Comparison of ENCODE assay signal across 8 cellular contexts in genomic region chr7:112898432-112899290, GRCh38.
DNase-seq lines count a peak whose midpoint lies in the region; ATAC-seq, FAIRE-seq and TF ChIP-seq lines count a peak whose summit lies in the region.

No MANE protein-coding gene starts in this region.

- peak; percentile 72 for DNase-seq in COR-L47 (lab: John Stamatoyannopoulos, UW)
- DNase-seq in NCI-H2171 treated with DMSO at 0.1 percent for 48 hours (lab: John Stamatoyannopoulos, UW): peak; percentile 53
- peak; percentile 44 for DNase-seq in activated CD4-positive, alpha-beta T cell treated with anti-CD3 and anti-CD28 coated beads for 48 hours
- peak; percentile 66 for DNase-seq in foreskin melanocyte
- peak; percentile 33 for DNase-seq in progenitor cell of endocrine pancreas (ENCODE audit: low spot score, unreplicated experiment)
- no peak for DNase-seq in frontal cortex (ENCODE audit: low spot score in 2 of 2)

- FAIRE-seq in frontal cortex (lab: Jason Lieb, UNC): no peak

- no peaks in the 10 kb centered on the region for H3K27me3 Mint-ChIP-seq in progenitor cell of endocrine pancreas

- no peak overlapping the region for H3K4me3 Mint-ChIP-seq in progenitor cell of endocrine pancreas (ENCODE audit: low read depth)

- peaks cover 6% of the 10 kb centered on the region for H3K4me1 Mint-ChIP-seq in progenitor cell of endocrine pancreas (ENCODE audit: low read depth)

- TF ChIP-seq CTCF in progenitor cell of endocrine pancreas (IDR thresholded peaks at IDR 0.05; ENCODE audit: unreplicated experiment): peak; percentile 70

- ATAC-seq in GM18907 (IDR thresholded peaks at IDR 0.05; ENCODE audit: unreplicated experiment): peak; percentile 93
- ATAC-seq in HG03097 (IDR thresholded peaks at IDR 0.05; ENCODE audit: low FRiP score, unreplicated experiment): peak; percentile 62

- peaks cover 17% of the 10 kb centered on the region for H3K9me3 Mint-ChIP-seq in progenitor cell of endocrine pancreas (ENCODE audit: low read depth)

- peaks cover 35% of the 10 kb centered on the region for H3K36me3 Mint-ChIP-seq in progenitor cell of endocrine pancreas (ENCODE audit: insufficient read depth)

- no peak overlapping the region for H3K27ac Mint-ChIP-seq in progenitor cell of endocrine pancreas

Comparison
In these comparisons a context has a peak if more than half of its experiments do, and no peak if none do; other contexts are left out.
1. DNase-seq: peak in COR-L47 (single experiment), NCI-H2171 treated with DMSO at 0.1 percent for 48 hours (single experiment), activated CD4-positive, alpha-beta T cell treated with anti-CD3 and anti-CD28 coated beads for 48 hours (single experiment), foreskin melanocyte (single experiment) and progenitor cell of endocrine pancreas (single experiment); none in frontal cortex (0 of 2).